ENCODE assay signal across 2 cellular contexts in the genomic region with DNA sequence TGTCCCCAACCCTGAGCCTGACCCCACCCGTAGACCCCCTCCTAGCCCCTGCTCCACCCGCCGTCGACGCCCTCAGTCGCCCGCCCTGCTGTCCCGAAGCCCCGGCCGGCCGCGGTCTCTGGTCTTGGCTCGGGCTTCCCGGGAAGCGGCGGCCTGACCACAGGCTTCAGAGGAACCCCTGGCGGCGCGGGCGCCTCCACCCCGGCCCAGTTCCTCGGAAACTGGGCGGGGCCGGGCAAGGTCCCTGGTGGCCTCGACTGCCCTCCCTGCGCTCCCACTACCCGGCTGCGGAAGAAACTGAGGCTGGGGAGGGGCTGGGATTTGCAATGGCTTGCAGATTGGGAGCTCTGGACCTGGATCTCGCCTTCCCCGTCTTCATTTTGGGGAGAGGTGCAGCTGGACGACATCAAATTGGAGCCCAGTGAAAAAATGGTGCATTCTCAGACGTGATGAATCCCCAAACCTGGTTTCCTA.
A peak's percentile ranks its signal among the peaks of the same experiment; 100 is the strongest.
TF ChIP-seq lines count a peak whose summit lies in the region.

No MANE protein-coding gene starts in this region.

TF ChIP-seq in HCT116, 20 proteins besides CTCF, POLR2A, EP300 and RAD21 (continued from another document):
- peak; percentile 3; the same call in 1 of the 2 replicates for TF ChIP-seq ZFX (IDR thresholded peaks at IDR 0.05)

TF ChIP-seq in SK-N-SH, 30 proteins besides CTCF, POLR2A, EP300 and RAD21 (continued from another document):
- no peak for TF ChIP-seq FOXM1 (IDR thresholded peaks at IDR 0.05; ENCODE audit: low read depth)
